Comparison of ENCODE assay signal across 1 cellular context in genomic region chr1:226637147-226637935, GRCh38.
TF ChIP-seq lines count a peak whose summit lies in the region.

No MANE protein-coding gene starts in this region.

TF ChIP-seq in K562, 482 proteins besides CTCF, POLR2A, EP300 and RAD21 (continued from another document):
- TF ChIP-seq ZBTB2 (IDR thresholded peaks at IDR 0.05) (no peak), ZNF512 (tag; IDR thresholded peaks at IDR 0.05) (no peak), BRCA1 (IDR thresholded peaks at IDR 0.05) (no peak), BRCA1 (CRISPR knock-in tag; IDR thresholded peaks at IDR 0.05) (0 out of 2 replicates have a peak, but pooled peaks have one; percentile 19), CTBP1 (IDR thresholded peaks at IDR 0.05; ENCODE audit: borderline replicate concordance) (peak; percentile 38; the same call in 1 of the 2 replicates), E2F6 (IDR thresholded peaks at IDR 0.05; ENCODE audit: borderline replicate concordance in 1 of 2, extremely low read depth in 1 of 2, insufficient read depth in 1 of 2, insufficient read length in 1 of 2, low read depth in 1 of 2, low read length in 1 of 2, poor library complexity in 1 of 2, severe bottlenecking in 1 of 2) (peak in 1 of 2 experiments; percentile 25), KDM1A (IDR thresholded peaks at IDR 0.05) (no peak), PHF21A (IDR thresholded peaks at IDR 0.05; ENCODE audit: borderline replicate concordance, low read depth) (0 out of 2 replicates have a peak, but pooled peaks have one; percentile 23), ETS2 (tag; IDR thresholded peaks at IDR 0.05; ENCODE audit: borderline replicate concordance, poor library complexity, severe bottlenecking) (no peak), MEF2A (IDR thresholded peaks at IDR 0.05; ENCODE audit: control insufficient read depth, low read depth, low read length) (0 out of 2 replicates have a peak, but pooled peaks have one; percentile 17), MYC (IDR thresholded peaks at IDR 0.05; ENCODE audit: low read depth, low read length) (peak; percentile 73), MYC (CRISPR knock-in tag; IDR thresholded peaks at IDR 0.05; ENCODE audit: borderline replicate concordance, low read depth) (no peak), CXXC5 (CRISPR knock-in tag; IDR thresholded peaks at IDR 0.05) (peak; percentile 33; the same call in 1 of the 2 replicates), YY1 (IDR thresholded peaks at IDR 0.05; ENCODE audit: borderline replicate concordance in 1 of 3, control insufficient read depth in 1 of 3, extremely low read depth in 1 of 3, insufficient read depth in 3 of 3, insufficient read length in 1 of 3, insufficient replicate concordance in 2 of 3, low read depth in 1 of 3, low read length in 2 of 3) (peak in 1 of 3 experiments; percentile 15), LEF1 (IDR thresholded peaks at IDR 0.05) (no peak), ATF1 (CRISPR knock-in tag; IDR thresholded peaks at IDR 0.05) (no peak), ATF1 (tag; IDR thresholded peaks at IDR 0.05) (0 out of 2 replicates have a peak, but pooled peaks have one; percentile 17), GTF2A2 (tag; IDR thresholded peaks at IDR 0.05) (no peak), CBX2 (IDR thresholded peaks at IDR 0.05; ENCODE audit: insufficient read depth, low read length, poor library complexity, severe bottlenecking) (no peak), BRD4 (IDR thresholded peaks at IDR 0.05) (no peak), ZNF3 (CRISPR knock-in tag; IDR thresholded peaks at IDR 0.05) (no peak), SMC3 (conservative IDR thresholded peaks at IDR 0.05; ENCODE audit: insufficient read depth, low read depth, low read length) (no peak), CTCFL (IDR thresholded peaks at IDR 0.05; ENCODE audit: borderline replicate concordance, insufficient read depth, low read depth, low read length, poor library complexity, severe bottlenecking) (peak; percentile 90), RCOR1 (IDR thresholded peaks at IDR 0.05; ENCODE audit: borderline replicate concordance in 1 of 2, low read depth in 2 of 2, low read length in 2 of 2) (peak in 1 of 2 experiments; percentile 58; a peak in 2 of 4 replicates), MTA3 (IDR thresholded peaks at IDR 0.05; ENCODE audit: borderline replicate concordance) (no peak)
